Comparison of ENCODE assay signal across 8 cellular contexts in genomic region chr1:109687641-109688499, GRCh38. TPM values are rescaled to one million over a fixed set of nuclear protein-coding genes. Genes with fewer than 3 reads are reported as not detected.
A peak's percentile ranks its signal among the peaks of the same experiment; 100 is the strongest.
DNase-seq lines count a peak whose midpoint lies in the region; ATAC-seq, FAIRE-seq and TF ChIP-seq lines count a peak whose summit lies in the region.

Gene GSTM1 (plus strand): TSS chr1:109687817. CDS start chr1:109687874, 57 bp downstream.

- H3K27me3 ChIP-seq in liver (ENCODE audit: control insufficient read depth in 4 of 4, insufficient read depth in 4 of 4, low read length in 3 of 4) (no peaks in the 10 kb centered on the region), HepG2 (ENCODE audit: control insufficient read depth in 1 of 2, insufficient read depth in 2 of 2, low read length in 2 of 2) (no peaks in the 10 kb centered on the region)

- no peak within 1 kb of the TSS for H2AFZ ChIP-seq in HepG2 (ENCODE audit: low read length)

- no peak for TF ChIP-seq POLR2A in HepG2 (IDR thresholded peaks at IDR 0.05; ENCODE audit: insufficient read depth in 1 of 2, low read depth in 2 of 2, low read length in 2 of 2)

- no peaks in the 10 kb centered on the region for H3K79me2 ChIP-seq in HepG2 (ENCODE audit: insufficient read depth, low read length)

- intact Hi-C loops in HepG2 (cut with micrococcal nuclease; ENCODE audit: unreplicated experiment), result no loop called here

- H3K36me3 Mint-ChIP-seq in activated T-cell treated with anti-CD3 and anti-CD28 coated beads, Interleukin-2, amount 50 U/mL, for 72 hours (ENCODE audit: insufficient read depth in 2 of 2), result peaks cover 4 to 6% of the 10 kb centered on the region in 2 donors

- TF ChIP-seq EP300 in HepG2 (IDR thresholded peaks at IDR 0.05; ENCODE audit: low read depth in 2 of 2, low read length in 2 of 2) (no peak), HepG2 (CRISPR knock-in tag; IDR thresholded peaks at IDR 0.05; ENCODE audit: borderline replicate concordance) (no peak)

- no peak within 1 kb of the TSS for H3K4me2 ChIP-seq in HepG2 (ENCODE audit: low read depth, low read length)

- peak; percentile 35 for TF ChIP-seq CTCF in liver (IDR thresholded peaks at IDR 0.05; ENCODE audit: low read depth, low read length, missing input control)
- TF ChIP-seq CTCF in HepG2 (CRISPR knock-in tag; IDR thresholded peaks at IDR 0.05), result no peak

- CTCF ChIA-PET in HepG2 (lab: Yijun Ruan, JAX; ENCODE audit: low intra/inter-chr PET ratio, low total read pairs), result no interaction called here

- WGBS in liver, result under 1% methylated on average over 46 of the region's 46 CpGs
- 85% methylated on average over 11 of the region's 46 CpGs for WGBS in HepG2 (ENCODE audit: low lambda C conversion rate)

- no TSS peak for BruUV-seq in HepG2 (replicated peaks; lab: Mats Ljungman, UMichigan)

- DNase-seq in HepG2 (ENCODE audit: low spot score), result no peak
- DNase-seq in activated T-cell treated with anti-CD3 and anti-CD28 coated beads, Interleukin-2, amount 50 U/mL, for 72 hours, result peak; percentile 83 to 92
- DNase-seq in lung microvascular endothelial cell (ENCODE audit: low read depth in 2 of 2), result peak; percentile 63 to 82
- DNase-seq in KBM-7, result no peak
- no peak for DNase-seq in NCI-H2171 (lab: John Stamatoyannopoulos, UW)
- no peak for DNase-seq in SHP77 treated with DMSO at 0.1 percent for 48 hours (lab: John Stamatoyannopoulos, UW)

- no peaks in the 10 kb centered on the region for H4K20me1 ChIP-seq in HepG2 (ENCODE audit: insufficient read depth, low read length)

- H3K27ac ChIP-seq in liver (ENCODE audit: low read depth in 1 of 2, low read length in 2 of 2) (peak within 1 kb of the TSS; percentile 66 to 67), HepG2 (ENCODE audit: extremely low read length, insufficient read depth, low read length) (no peak within 1 kb of the TSS)

- peak within 1 kb of the TSS; percentile 86 to 94 for H3K4me3 Mint-ChIP-seq in activated T-cell treated with anti-CD3 and anti-CD28 coated beads, Interleukin-2, amount 50 U/mL, for 72 hours

- H3K9me3 ChIP-seq in liver (ENCODE audit: control insufficient read depth in 4 of 4, low read length in 3 of 4) (no peaks in the 10 kb centered on the region), HepG2 (ENCODE audit: low read length) (no peaks in the 10 kb centered on the region)

- H3K36me3 ChIP-seq in liver (ENCODE audit: control insufficient read depth in 4 of 4, insufficient read depth in 3 of 4, low read depth in 1 of 4, low read length in 3 of 4), result peaks cover 0 to 1% (median 0%) of the 10 kb centered on the region in 4 donors
- no peaks in the 10 kb centered on the region for H3K36me3 ChIP-seq in HepG2 (replicated peaks in 1 of 2; ENCODE audit: control insufficient read depth in 1 of 2, insufficient read depth in 2 of 2, low read length in 2 of 2)

- in situ Hi-C loops in HepG2 (cut with HindIII; ENCODE audit: extremely low pct_ligation_motif_present, low pct_unique_long_range_greater_than_20kb), result no loop called here
- in situ Hi-C loops in KBM-7 (cut with MboI; ENCODE audit: low pct_unique_long_range_greater_than_20kb, low sequenced_read_pairs), result no loop called here

- H3K9me3 Mint-ChIP-seq in activated T-cell treated with anti-CD3 and anti-CD28 coated beads, Interleukin-2, amount 50 U/mL, for 72 hours, result peaks cover 0 to 2% of the 10 kb centered on the region in 2 donors

- H3K9ac ChIP-seq in liver (ENCODE audit: low read depth in 1 of 2, low read length in 2 of 2) (peak within 1 kb of the TSS in 1 of 2 donors; percentile 81), HepG2 (ENCODE audit: insufficient read depth, low read depth, low read length) (no peak within 1 kb of the TSS)

- POLR2A ChIA-PET in HepG2 (lab: Yijun Ruan, JAX), result no interaction called here

- peaks cover 5% of the 10 kb centered on the region for H3K4me1 Mint-ChIP-seq in activated T-cell treated with anti-CD3 and anti-CD28 coated beads, Interleukin-2, amount 50 U/mL, for 72 hours (ENCODE audit: low read depth)

- H3K4me1 ChIP-seq in liver (ENCODE audit: control insufficient read depth in 4 of 4, insufficient read depth in 4 of 4, low read length in 3 of 4) (peaks cover 4 to 32% (median 20%) of the 10 kb centered on the region in 4 donors), HepG2 (ENCODE audit: insufficient read depth, low read length) (no peaks in the 10 kb centered on the region)

- ATAC-seq in HepG2, result no peak
- ATAC-seq in HG03139 (IDR thresholded peaks at IDR 0.05; ENCODE audit: unreplicated experiment), result peak; percentile 97
- peak; percentile 99 for ATAC-seq in activated T-cell treated with anti-CD3 and anti-CD28 coated beads, Interleukin-2, amount 50 U/mL, for 72 hours (replicated peaks in 1 of 2)

- peak within 1 kb of the TSS; percentile 68 to 87 (median 75) for H3K4me3 ChIP-seq in liver (ENCODE audit: low read depth in 1 of 3, low read length in 3 of 3)
- no peak within 1 kb of the TSS for H3K4me3 ChIP-seq in HepG2 (replicated peaks in 1 of 3; ENCODE audit: insufficient read depth in 1 of 3, low read depth in 2 of 3, low read length in 3 of 3)

- no peak for FAIRE-seq in HepG2 (lab: Jason Lieb, UNC)

- no peaks in the 10 kb centered on the region for H3K27me3 Mint-ChIP-seq in activated T-cell treated with anti-CD3 and anti-CD28 coated beads, Interleukin-2, amount 50 U/mL, for 72 hours (ENCODE audit: low read depth)

- H3K27ac Mint-ChIP-seq in activated T-cell treated with anti-CD3 and anti-CD28 coated beads, Interleukin-2, amount 50 U/mL, for 72 hours, result peak within 1 kb of the TSS; percentile 95

- TF ChIP-seq RAD21 in liver (IDR thresholded peaks at IDR 0.05), result peak; percentile 48 to 61
- TF ChIP-seq RAD21 in HepG2 (CRISPR knock-in tag; IDR thresholded peaks at IDR 0.05), result no peak

TF ChIP-seq in liver, 16 proteins besides CTCF, POLR2A, EP300 and RAD21 (continues in another document):
- TF ChIP-seq YY1 (IDR thresholded peaks at IDR 0.05), result peak; percentile 88
- TF ChIP-seq NR2F2 (IDR thresholded peaks at IDR 0.05), result no peak
- TF ChIP-seq TAF1 (conservative IDR thresholded peaks at IDR 0.05), result no peak
- TF ChIP-seq MAX (IDR thresholded peaks at IDR 0.05), result no peak

TF ChIP-seq in HepG2, 621 proteins besides CTCF, POLR2A, EP300 and RAD21 (continues in another document):
- TF ChIP-seq ZNF224 (CRISPR knock-in tag; IDR thresholded peaks at IDR 0.05) (no peak), ZNF3 (CRISPR knock-in tag; IDR thresholded peaks at IDR 0.05) (no peak), ATF6 (CRISPR knock-in tag; conservative IDR thresholded peaks at IDR 0.05) (no peak), NFYC (CRISPR knock-in tag; IDR thresholded peaks at IDR 0.05) (no peak), ZFP36 (IDR thresholded peaks at IDR 0.05; ENCODE audit: borderline replicate concordance, low read depth, low read length, partially characterized antibody) (no peak), ZNF496 (CRISPR knock-in tag; IDR thresholded peaks at IDR 0.05; ENCODE audit: insufficient replicate concordance) (no peak), ZNF510 (CRISPR knock-in tag; IDR thresholded peaks at IDR 0.05; ENCODE audit: low read depth) (no peak)

RNA-seq across cellular contexts. Expression of gene GSTM1, which starts in this region (rescaled TPM):
- total RNA-seq in liver, result 100 to 1,000 TPM in 1 of 2 donors, 10 to 100 TPM in 1; 14.7 to 273 TPM
- polyA plus RNA-seq in liver, result 100 to 1,000 TPM; 221 to 341 TPM
- not detected in 2 replicates for total RNA-seq in HepG2 (2016; rRNA removed; fragmentation: Illumina TruSeq; extraction: Trizol)
- total RNA-seq in HepG2 (2016; cell fraction: cytosol; rRNA removed; fragmentation: Illumina TruSeq; extraction: Trizol; ENCODE audit: low read depth), result not detected in 2 replicates
- total RNA-seq in HepG2 (2016; cell fraction: insoluble cytoplasmic fraction; rRNA removed; fragmentation: Illumina TruSeq; extraction: Trizol), result 0.15 TPM in 1 of 2 replicates, not detected in the other
- total RNA-seq in HepG2 (2016; cell fraction: membrane; rRNA removed; fragmentation: Illumina TruSeq; extraction: Trizol), result not detected in 2 replicates
- total RNA-seq in HepG2 (2016; cell fraction: nucleus; rRNA removed; fragmentation: Illumina TruSeq; extraction: Trizol), result not detected in 2 replicates
- polyA plus RNA-seq in HepG2 (2011; rRNA removed), result 0.42 and 0.55 TPM in 2 replicates
- 0.22 and 0.66 TPM in 2 replicates for polyA plus RNA-seq in HepG2 (2011; cell fraction: cytosol; rRNA removed)
- 0.57 and 0.76 TPM in 2 replicates for polyA plus RNA-seq in HepG2 (2011; cell fraction: nucleus; rRNA removed)
- polyA plus RNA-seq in HepG2 (2012), result 0.27 TPM in 1 of 2 replicates, not detected in the other
- polyA plus RNA-seq in HepG2 (2016; cell fraction: cytosol; fragmentation: Illumina TruSeq; extraction: Trizol; ENCODE audit: low read depth), result not detected in 2 replicates
- polyA plus RNA-seq in HepG2 (2016; cell fraction: insoluble cytoplasmic fraction; fragmentation: Illumina TruSeq; extraction: Trizol; ENCODE audit: low read depth), result 0.21 and 0.40 TPM in 2 replicates
- polyA plus RNA-seq in HepG2 (2016; cell fraction: membrane; fragmentation: Illumina TruSeq; extraction: Trizol; ENCODE audit: low read depth), result not detected in 2 replicates
- not detected in 2 replicates for polyA plus RNA-seq in HepG2 (2016; cell fraction: nucleus; fragmentation: Illumina TruSeq; extraction: Trizol; ENCODE audit: insufficient read depth, low read depth)
- polyA minus RNA-seq in HepG2 (2011; rRNA and poly(A)+ RNA removed; ENCODE audit: low replicate concordance), result 1.6 TPM in 1 of 2 replicates, not detected in the other
- not detected in 2 replicates for polyA minus RNA-seq in HepG2 (2011; cell fraction: cytosol; rRNA and poly(A)+ RNA removed)
- not detected in 2 replicates for polyA minus RNA-seq in HepG2 (2011; cell fraction: nucleus; rRNA and poly(A)+ RNA removed)
- total RNA-seq in activated T-cell treated with anti-CD3 and anti-CD28 coated beads, Interleukin-2, amount 50 U/mL, for 72 hours, result 10 to 100 TPM; 37.2 to 60.6 TPM
- total RNA-seq in lung microvascular endothelial cell, result not detected in 2 replicates

Comparison
In these comparisons a context has a peak if more than half of its experiments do, and no peak if none do; other contexts are left out.
1. RNA of gene GSTM1 (total RNA-seq): 14.7 to 273 TPM in liver and 37.2 to 60.6 TPM in activated T-cell treated with anti-CD3 and anti-CD28 coated beads, Interleukin-2, amount 50 U/mL, for 72 hours; 0.15 TPM in HepG2 and not detected in lung microvascular endothelial cell; every median in the first group is over 10 times any median in the second.
2. RNA of gene GSTM1 (polyA plus RNA-seq): 221 to 341 TPM in liver; 0.21 to 0.76 TPM in HepG2; every median in the first group is over 100 times any median in the second.
3. H3K4me3 ChIP-seq: peak in liver (3 of 3); none in HepG2 (0 of 3).
4. Peak in DNase-seq in lung microvascular endothelial cell; RNA of the gene not detected or under 1 TPM.
5. DNase-seq: peak in activated T-cell treated with anti-CD3 and anti-CD28 coated beads, Interleukin-2, amount 50 U/mL, for 72 hours (2 of 2); none in HepG2 (single experiment), KBM-7 (single experiment), NCI-H2171 (single experiment) and SHP77 treated with DMSO at 0.1 percent for 48 hours (single experiment).